In the genomic region with DNA sequence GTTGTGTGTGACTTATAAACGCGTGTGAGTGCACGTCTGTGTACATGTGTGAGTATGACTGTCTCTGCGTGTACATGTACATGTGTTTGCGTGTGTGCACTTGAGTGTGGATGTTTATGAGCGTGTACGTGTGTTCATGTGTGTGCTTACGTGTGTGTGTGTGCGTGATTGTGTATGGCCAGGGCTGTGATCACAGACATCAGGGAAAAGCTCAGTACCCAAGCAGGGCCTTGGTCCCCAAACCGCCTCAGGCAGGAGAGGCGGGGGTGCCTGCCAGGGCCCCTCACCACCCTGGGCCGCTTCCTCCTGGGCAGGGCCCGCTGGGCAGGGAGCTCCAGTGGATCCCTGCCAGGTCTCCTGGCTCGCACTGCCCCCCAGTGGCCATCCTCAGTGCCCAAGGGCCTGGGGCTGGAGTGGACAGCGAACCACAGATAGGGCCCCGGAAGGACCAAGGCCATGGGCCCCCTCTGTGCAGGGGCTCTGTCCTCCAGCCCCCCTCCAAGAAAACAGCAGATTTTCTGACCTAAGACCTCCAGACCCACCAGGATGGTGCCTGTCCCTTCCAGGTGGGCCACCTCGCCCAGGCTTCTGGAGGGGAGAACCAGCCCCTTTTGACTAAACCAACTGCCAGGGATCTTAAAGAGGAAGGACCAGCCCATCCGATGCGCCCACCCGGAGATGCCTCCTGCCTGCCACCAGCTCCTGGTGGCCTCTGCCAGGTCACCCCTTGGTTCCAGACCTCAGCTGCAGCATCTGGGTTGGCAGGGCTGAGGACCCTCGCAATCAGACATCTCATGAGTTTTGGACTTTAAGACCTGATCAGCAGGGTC, we compare ENCODE assay signal across 8 cellular contexts.
DNase-seq lines count a peak whose midpoint lies in the region; ATAC-seq, FAIRE-seq and TF ChIP-seq lines count a peak whose summit lies in the region.

No MANE protein-coding gene starts in this region.

- H2AFZ ChIP-seq in OCI-LY7 (ENCODE audit: low read length) = no peak overlapping the region

- H3K27me3 Mint-ChIP-seq in type B pancreatic cell = no peaks in the 10 kb centered on the region

- no peak for FAIRE-seq in GM18507 (lab: Jason Lieb, UNC)

- no peaks in the 10 kb centered on the region; the same call in 1 of the 2 replicates for H3K27me3 ChIP-seq in BJ (ENCODE audit: control insufficient read depth, insufficient read depth, low read length)

- no peaks in the 10 kb centered on the region for H4K20me1 ChIP-seq in OCI-LY7 (ENCODE audit: insufficient read depth, low read length)

- H3K4me3 Mint-ChIP-seq in type B pancreatic cell = no peak overlapping the region

- DNase-seq in BJ (ENCODE audit: low read depth) (no peak), GM18507 (ENCODE audit: extremely low spot score, insufficient read length, low read depth) (peak; percentile 17), OCI-LY7 (ENCODE audit: low spot score) (peak; percentile 14), dermis blood vessel endothelial cell (peak; percentile 78), mesenteric fat pad (ENCODE audit: low spot score) (peak; percentile 90), type B pancreatic cell (ENCODE audit: extremely low spot score, unreplicated experiment) (no peak)
- no peak for DNase-seq in activated effector memory CD4-positive, alpha-beta T cell treated with anti-CD3 and anti-CD28 coated beads, Interleukin-2, amount 50 U/mL, for 16 hours

- CTCF ChIA-PET in BJ (lab: Yijun Ruan, JAX) = interaction anchor here (0.6 to 1.8 kb wide), 16 partner anchors 10 to 853 kb away, joined by 3 to 11 read pairs (median 4); no protein-coding TSS in a partner anchor
- CTCF ChIA-PET in OCI-LY7 (lab: Charles Lee; ENCODE audit: unreplicated experiment) = no interaction called here

- no TSS peak for BruUV-seq in OCI-LY7 (replicated peaks; lab: Mats Ljungman, UMichigan)

- no peaks in the 10 kb centered on the region for H3K9me3 ChIP-seq in OCI-LY7 (ENCODE audit: low read length)

- no peak overlapping the region for H3K27ac ChIP-seq in OCI-LY7 (ENCODE audit: low read depth, low read length, poor library complexity, severe bottlenecking)

- H3K79me2 ChIP-seq in OCI-LY7 (ENCODE audit: insufficient read depth, low read depth, low read length) = no peaks in the 10 kb centered on the region

- H3K36me3 Mint-ChIP-seq in type B pancreatic cell = no peaks in the 10 kb centered on the region

- peaks cover 10% of the 10 kb centered on the region for H3K4me1 Mint-ChIP-seq in type B pancreatic cell (ENCODE audit: unreplicated experiment)

- peak; percentile 76 for TF ChIP-seq CTCF in BJ (IDR thresholded peaks at IDR 0.05; ENCODE audit: insufficient read depth, low read depth, low read length)
- peak; percentile 69 for TF ChIP-seq CTCF in OCI-LY7 (conservative IDR thresholded peaks at IDR 0.05; ENCODE audit: low read length)
- TF ChIP-seq CTCF in type B pancreatic cell (conservative IDR thresholded peaks at IDR 0.05) = peak; percentile 84

- no peak overlapping the region for H3K27ac Mint-ChIP-seq in type B pancreatic cell

- H3K4me2 ChIP-seq in OCI-LY7 (ENCODE audit: low read length) = no peak overlapping the region

- H3K4me3 ChIP-seq in BJ (ENCODE audit: low read depth, low read length) (no peak overlapping the region), OCI-LY7 (ENCODE audit: low read depth, low read length, poor library complexity, severe bottlenecking) (no peak overlapping the region)

- intact Hi-C loops in OCI-LY7 (cut with micrococcal nuclease; ENCODE audit: unreplicated experiment) = no loop called here

- ATAC-seq in GM19467 (IDR thresholded peaks at IDR 0.05; ENCODE audit: unreplicated experiment) = no peak

- no peaks in the 10 kb centered on the region for H3K4me1 ChIP-seq in OCI-LY7 (ENCODE audit: insufficient read depth, low read length, poor library complexity, severe bottlenecking)

- H3K36me3 ChIP-seq in BJ (ENCODE audit: control insufficient read depth, insufficient read depth, low read length) (no peaks in the 10 kb centered on the region), OCI-LY7 (ENCODE audit: insufficient read depth, low read length) (no peaks in the 10 kb centered on the region)

- POLR2A ChIA-PET in BJ (lab: Charles Lee) (no interaction called here), OCI-LY7 (lab: Charles Lee) (interaction anchor here (0.6 kb wide), 1 partner anchor 392 kb away, joined by 5 read pairs; no protein-coding TSS in a partner anchor)

- no peaks in the 10 kb centered on the region for H3K9me2 ChIP-seq in OCI-LY7 (ENCODE audit: insufficient read depth, low read length)

- H3K9me3 Mint-ChIP-seq in type B pancreatic cell = no peaks in the 10 kb centered on the region

Comparison
In these comparisons a context has a peak if more than half of its experiments do, and no peak if none do; other contexts are left out.
1. DNase-seq: peak in GM18507 (single experiment), OCI-LY7 (single experiment), dermis blood vessel endothelial cell (single experiment) and mesenteric fat pad (single experiment); none in BJ (single experiment), type B pancreatic cell (single experiment) and activated effector memory CD4-positive, alpha-beta T cell treated with anti-CD3 and anti-CD28 coated beads, Interleukin-2, amount 50 U/mL, for 16 hours (single experiment).
2. Peak in every context shown above with its lines, with median percentiles within 50 percentile points of each other: CTCF ChIP-seq.